Comparison of ENCODE assay signal across 12 cellular contexts in genomic region chr15:75114796-75115195, GRCh38.
"Had no signal": no experiment of that assay in that cellular context is flagged by ENCODE, and none has a peak within 500 bp of the region (broad histone marks: within the 10 kb centered on the region; RNA-seq: fewer than 3 reads in every experiment).

No MANE protein-coding gene starts in this region.

- H3K27me3 ChIP-seq: ascending aorta, esophagus squamous epithelium, ovary, SJSA1, transverse colon had no signal

- H3K36me3 ChIP-seq: ascending aorta, esophagus squamous epithelium, lower lobe of right lung, ovary, SJSA1, transverse colon had no signal

- H3K27ac ChIP-seq: ascending aorta, esophagus squamous epithelium, lower lobe of right lung, ovary, SJSA1 had no signal

- H3K9me3 ChIP-seq: esophagus squamous epithelium, ovary, transverse colon had no signal

- H3K4me1 ChIP-seq: ascending aorta, esophagus squamous epithelium, lower lobe of right lung, transverse colon had no signal

- H3K4me3 ChIP-seq: ascending aorta, esophagus squamous epithelium, lower lobe of right lung, ovary, SJSA1, transverse colon had no signal

- DNase-seq: activated B cell treated with CpG ODN at 0.5 μM for 24 hours; activated CD4-positive, alpha-beta T cell treated with anti-CD3 and anti-CD28 coated beads, Interleukin-2, amount 10 ng/mL, durations not matched to agents 24 days and 14 days; activated naive CD4-positive, alpha-beta T cell treated with Interleukin-2 at 50 U/mL for 16 hours; activated naive CD8-positive, alpha-beta T cell treated with anti-CD3 and anti-CD28 coated beads, Interleukin-2, amount 50 U/mL, for 24 hours; effector CD4-positive, alpha-beta T cell; esophagus squamous epithelium; glutamatergic neuron; lower lobe of right lung; ovary had no signal

- ATAC-seq: lower lobe of right lung had no signal
